Comparison of ENCODE assay signal across 18 cellular contexts in genomic region chr1:229535226-229535625, GRCh38.
"Had no signal": no experiment of that assay in that cellular context is flagged by ENCODE, and none has a peak within 500 bp of the region (broad histone marks: within the 10 kb centered on the region; RNA-seq: fewer than 3 reads in every experiment).

No MANE protein-coding gene starts in this region.

- H3K9me3 Mint-ChIP-seq: activated CD4-positive, alpha-beta memory T cell treated with anti-CD3 and anti-CD28 coated beads for 36 hours; activated T-helper 2 cell treated with anti-CD3 and anti-CD28 coated beads, Interferon-gamma antibody, Interleukin-2, Interleukin-4, amounts not matched to agents 10 μg/mL and 5 μg/mL and 100 μg/mL, durations not matched to agents 14 hours and 24 hours and 36 hours; effector memory CD8-positive, alpha-beta T cell; mesothelial cell of epicardium; nephron; stimulated activated naive CD8-positive, alpha-beta T cell treated with anti-CD3 and anti-CD28 coated beads, Interleukin-15, Interleukin-2, amounts not matched to agents 100 ng/mL and 50 ng/mL, for 24 hours; type B pancreatic cell had no signal

- H3K4me1 Mint-ChIP-seq: mesothelial cell of epicardium, nephron had no signal

- H3K27me3 ChIP-seq: right atrium auricular region, testis had no signal

- H3K4me3 ChIP-seq: lung, right atrium auricular region, testis had no signal

- H3K9me3 ChIP-seq: right atrium auricular region, testis had no signal

- H3K4me3 Mint-ChIP-seq: activated CD4-positive, alpha-beta memory T cell treated with anti-CD3 and anti-CD28 coated beads for 36 hours; effector memory CD8-positive, alpha-beta T cell; mesothelial cell of epicardium; nephron; stimulated activated naive CD8-positive, alpha-beta T cell treated with anti-CD3 and anti-CD28 coated beads, Interleukin-15, Interleukin-2, amounts not matched to agents 100 ng/mL and 50 ng/mL, for 24 hours; type B pancreatic cell had no signal

- H3K27me3 Mint-ChIP-seq: activated CD4-positive, alpha-beta memory T cell treated with anti-CD3 and anti-CD28 coated beads for 36 hours; effector memory CD8-positive, alpha-beta T cell; progenitor cell of endocrine pancreas; stimulated activated naive CD8-positive, alpha-beta T cell treated with anti-CD3 and anti-CD28 coated beads, Interleukin-15, Interleukin-2, amounts not matched to agents 100 ng/mL and 50 ng/mL, for 24 hours; type B pancreatic cell had no signal

- H3K4me1 ChIP-seq: right atrium auricular region, testis had no signal

- H3K27ac Mint-ChIP-seq: activated CD4-positive, alpha-beta memory T cell treated with anti-CD3 and anti-CD28 coated beads for 36 hours; activated T-helper 2 cell treated with anti-CD3 and anti-CD28 coated beads, Interferon-gamma antibody, Interleukin-2, Interleukin-4, amounts not matched to agents 10 μg/mL and 5 μg/mL and 100 μg/mL, durations not matched to agents 14 hours and 24 hours and 36 hours; mesothelial cell of epicardium; nephron; progenitor cell of endocrine pancreas; stimulated activated naive CD8-positive, alpha-beta T cell treated with anti-CD3 and anti-CD28 coated beads, Interleukin-15, Interleukin-2, amounts not matched to agents 100 ng/mL and 50 ng/mL, for 24 hours; type B pancreatic cell had no signal

- DNase-seq: activated CD4-positive, alpha-beta memory T cell treated with anti-CD3 and anti-CD28 coated beads for 36 hours; activated naive CD4-positive, alpha-beta T cell treated with Interleukin-2 at 50 U/mL for 16 hours; activated T-cell treated with anti-CD3 and anti-CD28 coated beads for 4 hours; dermis blood vessel endothelial cell; effector memory CD8-positive, alpha-beta T cell; occipital lobe; stimulated activated CD4-positive, alpha-beta T cell treated with anti-CD3 and anti-CD28 coated beads, Interleukin-2, amount 100 ng/mL, for 24 hours; SW 1271; T-helper 2 cell; testis had no signal

- ATAC-seq: effector memory CD8-positive, alpha-beta T cell had no signal

- H3K27ac ChIP-seq: right atrium auricular region, testis had no signal
